9 cellular contexts compared by ENCODE assay signal in genomic region chr5:17228833-17229291, GRCh38. TPM values are rescaled to one million over a fixed set of nuclear protein-coding genes. Genes with fewer than 3 reads are reported as not detected.
A peak's percentile ranks its signal among the peaks of the same experiment; 100 is the strongest.
DNase-seq lines count a peak whose midpoint lies in the region; ATAC-seq and TF ChIP-seq lines count a peak whose summit lies in the region.
"Had no signal": no experiment of that assay in that cellular context is flagged by ENCODE, and none has a peak within 500 bp of the region (broad histone marks: within the 10 kb centered on the region; RNA-seq: fewer than 3 reads in every experiment).

No MANE protein-coding gene starts in this region.

- no peak overlapping the region for H3K4me3 ChIP-seq in mesodermal cell (ENCODE audit: extremely low read depth, insufficient read depth, low read length, poor library complexity, severe bottlenecking)
- no peak overlapping the region for H3K4me3 ChIP-seq in lower lobe of right lung
- H3K4me3 ChIP-seq: K562 had no signal

- H3K4me1 ChIP-seq in mesodermal cell (ENCODE audit: control insufficient read depth, insufficient read depth, low read length, poor library complexity, severe bottlenecking) (peaks cover 33% of the 10 kb centered on the region), lower lobe of right lung (no peaks in the 10 kb centered on the region)

- 100% methylated on average over 1 of the region's 2 CpGs for WGBS in mesodermal cell (ENCODE audit: insufficient coverage in 2 of 2), 2 experiments

- H3K27me3 ChIP-seq in lower lobe of right lung (ENCODE audit: low read depth), result no peaks in the 10 kb centered on the region

- intact Hi-C loops in lower lobe of right lung (cut with DNase I), result no loop called here

- ATAC-seq in GM18520 (IDR thresholded peaks at IDR 0.05; ENCODE audit: unreplicated experiment) (peak; percentile 46), HG02610 (IDR thresholded peaks at IDR 0.05; ENCODE audit: unreplicated experiment) (peak; percentile 54), lower lobe of right lung (no peak)
- ATAC-seq: K562 had no signal

- no peak for TF ChIP-seq CTCF in lower lobe of right lung (IDR thresholded peaks at IDR 0.05)

- H3K36me3 ChIP-seq in mesodermal cell (ENCODE audit: control insufficient read depth, insufficient read depth, low read length) (peaks cover 63% of the 10 kb centered on the region), lower lobe of right lung (no peaks in the 10 kb centered on the region)

- peak; percentile 92 for DNase-seq in NCI-H510A treated with DMSO at 0.1 percent for 48 hours (lab: John Stamatoyannopoulos, UW)
- DNase-seq in epidermal melanocyte (ENCODE audit: insufficient read length, low spot score), result no peak
- no peak for DNase-seq in activated naive CD4-positive, alpha-beta T cell (lab: John Stamatoyannopoulos, UW)
- DNase-seq in lower lobe of right lung, result no peak
- DNase-seq in activated CD4-positive, alpha-beta T cell treated with anti-CD3 and anti-CD28 coated beads, Interleukin-2, amount 50 U/mL, for 4 hours, result no peak

- H3K9me3 ChIP-seq in mesodermal cell (ENCODE audit: control insufficient read depth, low read length), result no peaks in the 10 kb centered on the region
- H3K9me3 ChIP-seq in lower lobe of right lung, result no peaks in the 10 kb centered on the region

- H3K27ac ChIP-seq in mesodermal cell (ENCODE audit: low read depth, low read length, severe bottlenecking) (peak overlapping the region; percentile 43), lower lobe of right lung (no peak overlapping the region)

RNA-seq across cellular contexts. Expression of gene BASP1, which starts 11.4 kb away (rescaled TPM):
- 133 TPM for polyA plus RNA-seq in mesodermal cell (2013, experiment 1 of 2)
- 116 TPM for polyA plus RNA-seq in mesodermal cell (2013, experiment 2 of 2)
- 25.8 TPM for total RNA-seq in lower lobe of right lung
- polyA plus RNA-seq: K562 had no signal

Comparison
In these comparisons a context has a peak if more than half of its experiments do, and no peak if none do; other contexts are left out.
1. ATAC-seq: peak in GM18520 (single experiment) and HG02610 (single experiment); none in lower lobe of right lung (0 of 2).